13 cellular contexts compared by ENCODE assay signal in genomic region chr7:46854958-46855473, GRCh38.
DNase-seq lines count a peak whose midpoint lies in the region; ATAC-seq and TF ChIP-seq lines count a peak whose summit lies in the region.
"Had no signal": no experiment of that assay in that cellular context is flagged by ENCODE, and none has a peak within 500 bp of the region (broad histone marks: within the 10 kb centered on the region; RNA-seq: fewer than 3 reads in every experiment).

No MANE protein-coding gene starts in this region.

- no peaks in the 10 kb centered on the region for H3K27me3 Mint-ChIP-seq in mesothelial cell of epicardium (ENCODE audit: low read depth)
- H3K27me3 Mint-ChIP-seq: activated CD4-positive, alpha-beta T cell treated with anti-CD3 and anti-CD28 coated beads for 36 hours had no signal

- H3K4me1 Mint-ChIP-seq in mesothelial cell of epicardium, result peaks cover 24% of the 10 kb centered on the region
- H3K4me1 Mint-ChIP-seq: activated CD4-positive, alpha-beta T cell treated with anti-CD3 and anti-CD28 coated beads for 36 hours had no signal

- H3K4me3 Mint-ChIP-seq in mesothelial cell of epicardium, result no peak overlapping the region
- H3K4me3 Mint-ChIP-seq: activated CD4-positive, alpha-beta T cell treated with anti-CD3 and anti-CD28 coated beads for 36 hours had no signal

- DNase-seq in NCI-H82 (lab: John Stamatoyannopoulos, UW) (peak; percentile 25), NCI-H82 treated with DMSO at 0.1 percent for 48 hours (lab: John Stamatoyannopoulos, UW; ENCODE audit: unreplicated experiment) (no peak), SK-MEL-5 (ENCODE audit: low read depth, low spot score) (peak; percentile 56), fibroblast of mammary gland (ENCODE audit: low read depth) (peak; percentile 67), stromal cell of bone marrow (ENCODE audit: low read depth) (peak; percentile 77), mesothelial cell of epicardium (ENCODE audit: low spot score in 2 of 2, unreplicated experiment in 2 of 2) (no peak)
- DNase-seq: ACHN; activated CD4-positive, alpha-beta T cell treated with anti-CD3 and anti-CD28 coated beads for 36 hours; lower lobe of right lung; NCI-H187; upper lobe of left lung had no signal

- TF ChIP-seq CTCF in fibroblast of mammary gland (conservative IDR thresholded peaks at IDR 0.05; ENCODE audit: control insufficient read depth, insufficient read depth, low read depth, low read length) (no peak), mesothelial cell of epicardium (IDR thresholded peaks at IDR 0.05; ENCODE audit: unreplicated experiment) (no peak)

- no peak overlapping the region for H3K27ac Mint-ChIP-seq in mesothelial cell of epicardium
- H3K27ac Mint-ChIP-seq: activated CD4-positive, alpha-beta T cell treated with anti-CD3 and anti-CD28 coated beads for 36 hours had no signal

- no peaks in the 10 kb centered on the region for H3K36me3 Mint-ChIP-seq in mesothelial cell of epicardium

- peaks cover 11% of the 10 kb centered on the region for H3K9me3 Mint-ChIP-seq in mesothelial cell of epicardium

- ATAC-seq in GM21737 (IDR thresholded peaks at IDR 0.05; ENCODE audit: unreplicated experiment) (no peak), GM18498 (IDR thresholded peaks at IDR 0.05; ENCODE audit: unreplicated experiment) (no peak)
- ATAC-seq: activated CD4-positive, alpha-beta T cell treated with anti-CD3 and anti-CD28 coated beads for 36 hours; lower lobe of right lung had no signal

- no peak overlapping the region for H3K4me3 ChIP-seq in fibroblast of mammary gland (ENCODE audit: control insufficient read depth, low read depth, low read length)
- H3K4me3 ChIP-seq: lower lobe of right lung, upper lobe of left lung had no signal

- in situ Hi-C loops in SK-MEL-5 (cut with HindIII; ENCODE audit: low pct_unique_long_range_greater_than_20kb, low sequenced_read_pairs), result no loop called here

Comparison
In these comparisons a context has a peak if more than half of its experiments do, and no peak if none do; other contexts are left out.
1. DNase-seq: peak in NCI-H82 (single experiment), SK-MEL-5 (single experiment), fibroblast of mammary gland (single experiment) and stromal cell of bone marrow (single experiment); none in NCI-H82 treated with DMSO at 0.1 percent for 48 hours (single experiment) and mesothelial cell of epicardium (0 of 2).